16 cellular contexts compared by ENCODE assay signal in the genomic region with DNA sequence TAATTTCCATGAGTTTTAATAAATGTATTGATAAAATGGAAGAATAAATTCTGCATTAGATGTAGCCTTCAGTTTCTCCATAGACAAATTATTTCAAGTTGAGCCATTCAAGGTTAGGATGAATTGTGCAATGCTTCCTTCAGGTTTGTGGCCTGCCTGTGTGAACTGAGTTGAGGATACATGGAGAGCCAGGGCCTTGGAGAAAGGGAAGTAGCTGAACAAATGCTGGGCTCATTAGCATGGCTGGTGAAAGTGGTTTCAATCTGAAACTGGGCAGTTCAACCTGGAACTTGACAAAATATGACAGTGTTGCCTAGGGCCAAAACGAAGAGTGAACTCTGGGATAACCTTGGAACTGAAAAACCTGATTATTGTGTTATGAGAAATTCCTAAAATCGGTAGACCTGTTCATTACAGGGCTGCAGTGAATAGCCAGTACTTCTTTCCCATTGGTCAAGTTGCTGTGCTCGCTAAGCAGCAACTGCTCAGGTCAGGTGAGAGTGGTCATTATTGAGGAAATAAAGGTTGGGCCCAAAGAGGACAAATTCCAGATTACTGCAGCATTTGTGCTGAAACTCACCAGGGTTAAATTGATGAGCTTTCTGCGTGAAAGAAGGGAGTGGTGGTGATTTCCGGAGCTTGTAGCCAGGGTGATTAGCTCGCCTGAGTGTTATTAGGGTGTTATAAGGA. TPM values are rescaled to one million over a fixed set of nuclear protein-coding genes. Genes with fewer than 3 reads are reported as not detected.
DNase-seq lines count a peak whose midpoint lies in the region; TF ChIP-seq lines count a peak whose summit lies in the region.
"Had no signal": no experiment of that assay in that cellular context is flagged by ENCODE, and none has a peak within 500 bp of the region (broad histone marks: within the 10 kb centered on the region; RNA-seq: fewer than 3 reads in every experiment).

No MANE protein-coding gene starts in this region.

- H3K27me3 ChIP-seq in colonic mucosa (no peaks in the 10 kb centered on the region), mucosa of rectum (ENCODE audit: control insufficient read depth in 2 of 2, insufficient read depth in 2 of 2, low read length in 2 of 2) (no peaks in the 10 kb centered on the region)

- H3K4me3 ChIP-seq in colonic mucosa (no peak overlapping the region), mucosa of rectum (ENCODE audit: low read length in 2 of 2) (no peak overlapping the region)

- H3K9me3 Mint-ChIP-seq in Calu3 (ENCODE audit: low read depth, unreplicated experiment) = no peaks in the 10 kb centered on the region
- H3K9me3 Mint-ChIP-seq: immature natural killer cell had no signal

- H3K36me3 Mint-ChIP-seq in Calu3 (ENCODE audit: insufficient read depth, unreplicated experiment) = peaks cover 4% of the 10 kb centered on the region

- H3K9me3 ChIP-seq in colonic mucosa (no peaks in the 10 kb centered on the region), mucosa of rectum (ENCODE audit: control insufficient read depth in 2 of 2, low read length in 2 of 2) (no peaks in the 10 kb centered on the region)

- H3K4me1 Mint-ChIP-seq in Calu3 (ENCODE audit: low read depth, unreplicated experiment) = peaks cover 34% of the 10 kb centered on the region

- H3K27me3 Mint-ChIP-seq in Calu3 (ENCODE audit: unreplicated experiment) = no peaks in the 10 kb centered on the region

- peak overlapping the region; percentile 20 for H3K27ac ChIP-seq in colonic mucosa
- peak overlapping the region; percentile 3 to 53 for H3K27ac ChIP-seq in mucosa of rectum (ENCODE audit: low read depth in 2 of 2, low read length in 2 of 2)

- no peaks in the 10 kb centered on the region for H3K36me3 ChIP-seq in colonic mucosa
- peaks cover 2 to 3% of the 10 kb centered on the region in 2 donors for H3K36me3 ChIP-seq in mucosa of rectum (ENCODE audit: control insufficient read depth in 2 of 2, insufficient read depth in 2 of 2, low read length in 2 of 2)

- intact Hi-C loops in Calu3 (cut with micrococcal nuclease; ENCODE audit: unreplicated experiment) = no loop called here
- intact Hi-C loops in colonic mucosa (cut with DNase I) = no loop called here

- no TSS peak for BruUV-seq in Calu3 (replicated peaks; lab: Mats Ljungman, UMichigan)

- H3K4me1 ChIP-seq in colonic mucosa = peaks cover 3% of the 10 kb centered on the region
- peaks cover 3 to 21% of the 10 kb centered on the region in 2 donors for H3K4me1 ChIP-seq in mucosa of rectum (ENCODE audit: control insufficient read depth in 2 of 2, insufficient read depth in 2 of 2, low read length in 2 of 2)

- peak overlapping the region; percentile 66 for H3K4me3 Mint-ChIP-seq in Calu3 (ENCODE audit: low read depth, unreplicated experiment)
- H3K4me3 Mint-ChIP-seq: immature natural killer cell; naive thymus-derived CD4-positive, alpha-beta T cell had no signal

- DNase-seq in Calu3 (peak; percentile 8), NCI-H69 (lab: John Stamatoyannopoulos, UW) (peak; percentile 32), colonic mucosa (no peak), KG1 (lab: John Stamatoyannopoulos, UW) (no peak), HuH-7.5 (ENCODE audit: low spot score) (no peak), HuH-7 (ENCODE audit: low spot score) (no peak), C1 segment of cervical spinal cord (lab: John Stamatoyannopoulos, UW) (no peak)
- DNase-seq: activated CD4-positive, alpha-beta T cell treated with anti-CD3 and anti-CD28 coated beads, Interleukin-2, amount 50 U/mL, for 4 hours; activated naive CD4-positive, alpha-beta T cell; central memory CD4-positive, alpha-beta T cell; immature natural killer cell; naive thymus-derived CD4-positive, alpha-beta T cell; NCI-H526 treated with DMSO at 0.1 percent for 48 hours; stimulated activated CD4-positive, alpha-beta T cell treated with anti-CD3 and anti-CD28 coated beads, Interleukin-15, amount 100 ng/mL, for 24 hours; stimulated activated CD8-positive, alpha-beta memory T cell treated with anti-CD3 and anti-CD28 coated beads, Interleukin-4, amount 100 ng/mL, for 48 hours had no signal

- H3K27ac Mint-ChIP-seq in Calu3 (ENCODE audit: unreplicated experiment) = peak overlapping the region; percentile 81
- H3K27ac Mint-ChIP-seq: immature natural killer cell had no signal

- TF ChIP-seq CTCF in Calu3 (IDR thresholded peaks at IDR 0.05; ENCODE audit: unreplicated experiment) (no peak), colonic mucosa (IDR thresholded peaks at IDR 0.05) (no peak)

- CTCF ChIA-PET in Calu3 (lab: Charles Lee) = interaction anchor here (1.4 kb wide), 2 partner anchors 11 to 37 kb away, joined by 5 to 6 read pairs; a partner anchor contains a TSS

- H3K9ac ChIP-seq in colonic mucosa (ENCODE audit: low read depth in 2 of 2, low read length in 2 of 2) (peak overlapping the region in 1 of 2 donors; percentile 13), mucosa of rectum (ENCODE audit: low read depth in 1 of 2, low read length in 2 of 2) (no peak overlapping the region)

RNA-seq across cellular contexts. Expression of a gene that starts 12.7 kb away (rescaled TPM):
- 23.1 and 30.1 TPM in 2 replicates for total RNA-seq in Calu3 (2022)
- 10 to 100 TPM; 35.3 to 39.2 TPM for total RNA-seq in colonic mucosa

RNA-seq across cellular contexts. Expression of a gene that starts 36.5 kb away (rescaled TPM):
- total RNA-seq in Calu3 (2022) (35.1 and 44.6 TPM in 2 replicates), colonic mucosa (10 to 100 TPM; 47.2 to 71.1 TPM)

RNA-seq across cellular contexts. Expression of a gene that starts 52.0 kb away (rescaled TPM):
- total RNA-seq in Calu3 (2022) = 29.8 and 39.4 TPM in 2 replicates
- total RNA-seq in colonic mucosa = 10 to 100 TPM; 60.9 to 83.3 TPM

Comparison
In these comparisons a context has a peak if more than half of its experiments do, and no peak if none do; other contexts are left out.
1. DNase-seq: peak in Calu3 (single experiment) and NCI-H69 (single experiment); none in colonic mucosa (single experiment), KG1 (single experiment), HuH-7.5 (single experiment), HuH-7 (single experiment) and C1 segment of cervical spinal cord (0 of 14).